Comparison of ENCODE assay signal across 1 cellular context in genomic region chr4:177427097-177427665, GRCh38.
TF ChIP-seq lines count a peak whose summit lies in the region.

No MANE protein-coding gene starts in this region.

TF ChIP-seq in GM12878, 131 proteins besides CTCF, POLR2A, EP300 and RAD21 (continued from another document):
- TF ChIP-seq NFIC (IDR thresholded peaks at IDR 0.05; ENCODE audit: low read depth, low read length), result no peak
- TF ChIP-seq TCF3 (IDR thresholded peaks at IDR 0.05; ENCODE audit: borderline replicate concordance, insufficient read depth, low read depth, low read length), result no peak
- no peak for TF ChIP-seq EZH2 (IDR thresholded peaks at IDR 0.05; ENCODE audit: borderline replicate concordance, control insufficient read depth, low read depth, low read length)
- no peak for TF ChIP-seq ZBTB33 (IDR thresholded peaks at IDR 0.05)
- no peak for TF ChIP-seq TAF1 (IDR thresholded peaks at IDR 0.05; ENCODE audit: borderline replicate concordance, low read depth, low read length)
- no peak for TF ChIP-seq CEBPB (IDR thresholded peaks at IDR 0.05; ENCODE audit: borderline replicate concordance in 1 of 2, low read depth in 2 of 2, low read length in 2 of 2)
- TF ChIP-seq ZNF207 (IDR thresholded peaks at IDR 0.05; ENCODE audit: borderline replicate concordance), result no peak
- no peak for TF ChIP-seq KDM1A (IDR thresholded peaks at IDR 0.05; ENCODE audit: borderline replicate concordance)
